19 cellular contexts compared by ENCODE assay signal in the genomic region with DNA sequence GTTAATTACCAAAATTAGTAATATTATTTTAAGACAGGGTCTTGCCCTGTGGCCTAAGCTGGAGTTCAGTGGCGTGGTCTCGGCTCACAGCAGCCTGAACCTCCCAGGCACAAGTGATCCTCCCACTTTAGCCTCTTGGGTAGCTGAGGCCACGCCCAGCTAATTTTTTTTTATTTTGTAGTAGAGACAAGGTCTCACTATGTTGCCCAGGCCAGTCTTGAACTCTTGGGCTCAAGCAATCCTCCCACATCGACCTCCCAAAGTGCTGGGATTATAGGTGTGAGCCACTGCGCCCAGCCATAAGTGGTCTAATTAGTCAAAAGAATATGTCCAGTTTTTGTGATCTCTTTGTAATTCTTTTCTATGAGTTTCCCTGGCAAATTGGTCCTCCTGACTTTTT. TPM values are rescaled to one million over a fixed set of nuclear protein-coding genes. Genes with fewer than 3 reads are reported as not detected.
DNase-seq lines count a peak whose midpoint lies in the region; ATAC-seq and TF ChIP-seq lines count a peak whose summit lies in the region.
"Had no signal": no experiment of that assay in that cellular context is flagged by ENCODE, and none has a peak within 500 bp of the region (broad histone marks: within the 10 kb centered on the region; RNA-seq: fewer than 3 reads in every experiment).

No MANE protein-coding gene starts in this region.

- peaks cover 8% of the 10 kb centered on the region for H3K36me3 Mint-ChIP-seq in WTC11

- peak; percentile 8 for DNase-seq in activated CD8-positive, alpha-beta memory T cell treated with anti-CD3 and anti-CD28 coated beads, Interleukin-2, amount 50 U/mL, for 48 hours
- DNase-seq in activated CD8-positive, alpha-beta memory T cell treated with anti-CD3 and anti-CD28 coated beads, Interleukin-2, amount 50 U/mL, for 4 hours = no peak
- DNase-seq in WTC11 (ENCODE audit: low spot score) (no peak), mesenteric fat pad (ENCODE audit: low spot score) (peak; percentile 9), esophagus muscularis mucosa (ENCODE audit: extremely low spot score) (no peak), Kasumi-1 (lab: John Stamatoyannopoulos, UW) (no peak)
- DNase-seq: ACHN; Calu3; CD4-positive, CD25-positive, alpha-beta regulatory T cell; DMS 273 treated with DMSO at 0.1 percent for 48 hours; DMS79 had no signal

- H3K36me3 ChIP-seq in esophagus muscularis mucosa = peaks cover 0 to 39% (median 11%) of the 10 kb centered on the region in 4 donors

- H3K27ac ChIP-seq in esophagus muscularis mucosa (replicated peaks in 1 of 4) = no peak overlapping the region
- H3K27ac ChIP-seq: BLaER1 treated with 17β-estradiol and CSF1 and Interleukin-3, amounts not matched to agents 10 nM and 100 nM had no signal

- H3K4me3 ChIP-seq in esophagus muscularis mucosa = no peak overlapping the region
- H3K4me3 ChIP-seq: BLaER1 treated with 17β-estradiol and CSF1 and Interleukin-3, amounts not matched to agents 10 nM and 100 nM; GM12878; HAP-1 had no signal

- H3K9me3 ChIP-seq in esophagus muscularis mucosa = no peaks in the 10 kb centered on the region
- H3K9me3 ChIP-seq: HAP-1 had no signal

- no peaks in the 10 kb centered on the region for H3K27me3 Mint-ChIP-seq in WTC11 (ENCODE audit: low read depth)
- H3K27me3 Mint-ChIP-seq: CD4-positive, CD25-positive, alpha-beta regulatory T cell; IgD-negative memory B cell had no signal

- no peak overlapping the region for H3K27ac Mint-ChIP-seq in WTC11
- H3K27ac Mint-ChIP-seq: CD4-positive, CD25-positive, alpha-beta regulatory T cell; IgD-negative memory B cell had no signal

- no peaks in the 10 kb centered on the region for H3K27me3 ChIP-seq in esophagus muscularis mucosa
- H3K27me3 ChIP-seq: BLaER1 treated with 17β-estradiol and CSF1 and Interleukin-3, amounts not matched to agents 10 nM and 100 nM had no signal

- WGBS in esophagus muscularis mucosa = 73% methylated on average over 5 of the region's 5 CpGs

- TF ChIP-seq CTCF in WTC11 (IDR thresholded peaks at IDR 0.05) = no peak
- TF ChIP-seq CTCF in esophagus muscularis mucosa (IDR thresholded peaks at IDR 0.05) = no peak

- no peak for TF ChIP-seq EP300 in esophagus muscularis mucosa (IDR thresholded peaks at IDR 0.05)

- intact Hi-C loops in esophagus muscularis mucosa (cut with DNase I) = no loop called here

- POLR2A ChIA-PET in WTC11 (lab: Charles Lee) = no interaction called here

- peaks cover 9% of the 10 kb centered on the region for H3K4me1 Mint-ChIP-seq in WTC11
- H3K4me1 Mint-ChIP-seq: IgD-negative memory B cell had no signal

- H3K9me3 Mint-ChIP-seq in WTC11 = no peaks in the 10 kb centered on the region
- H3K9me3 Mint-ChIP-seq: CD4-positive, CD25-positive, alpha-beta regulatory T cell; IgD-negative memory B cell had no signal

- H3K4me1 ChIP-seq in esophagus muscularis mucosa = peaks cover 0 to 4% (median 0%) of the 10 kb centered on the region in 4 donors
- H3K4me1 ChIP-seq: HAP-1 had no signal

- TF ChIP-seq POLR2A in esophagus muscularis mucosa (IDR thresholded peaks at IDR 0.05; ENCODE audit: low read depth) = no peak

- peak; percentile 48; the same call in 1 of the 2 replicates for ATAC-seq in WTC11
- ATAC-seq in GM18520 (IDR thresholded peaks at IDR 0.05; ENCODE audit: unreplicated experiment) = no peak
- ATAC-seq: GM12878 had no signal

- CTCF ChIA-PET in WTC11 (lab: Charles Lee) = interaction anchor here (0.9 to 1.7 kb wide), 3 partner anchors 20 to 212 kb away, joined by 3 to 15 read pairs (median 3); a partner anchor contains a TSS

- no peak overlapping the region for H3K4me3 Mint-ChIP-seq in WTC11
- H3K4me3 Mint-ChIP-seq: CD4-positive, CD25-positive, alpha-beta regulatory T cell; IgD-negative memory B cell had no signal

TF ChIP-seq in WTC11, 78 proteins besides CTCF, POLR2A, EP300 and RAD21:
- TF ChIP-seq, protein P1, sequence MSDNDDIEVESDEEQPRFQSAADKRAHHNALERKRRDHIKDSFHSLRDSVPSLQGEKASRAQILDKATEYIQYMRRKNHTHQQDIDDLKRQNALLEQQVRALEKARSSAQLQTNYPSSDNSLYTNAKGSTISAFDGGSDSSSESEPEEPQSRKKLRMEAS (CRISPR knock-in tag; IDR thresholded peaks at IDR 0.05) = no peak
- no peak for TF ChIP-seq RELA (CRISPR knock-in tag; IDR thresholded peaks at IDR 0.05; ENCODE audit: borderline replicate concordance)
- TF ChIP-seq, protein P2, sequence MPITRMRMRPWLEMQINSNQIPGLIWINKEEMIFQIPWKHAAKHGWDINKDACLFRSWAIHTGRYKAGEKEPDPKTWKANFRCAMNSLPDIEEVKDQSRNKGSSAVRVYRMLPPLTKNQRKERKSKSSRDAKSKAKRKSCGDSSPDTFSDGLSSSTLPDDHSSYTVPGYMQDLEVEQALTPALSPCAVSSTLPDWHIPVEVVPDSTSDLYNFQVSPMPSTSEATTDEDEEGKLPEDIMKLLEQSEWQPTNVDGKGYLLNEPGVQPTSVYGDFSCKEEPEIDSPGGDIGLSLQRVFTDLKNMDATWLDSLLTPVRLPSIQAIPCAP (CRISPR knock-in tag; IDR thresholded peaks at IDR 0.05) = no peak
- TF ChIP-seq, protein P3, sequence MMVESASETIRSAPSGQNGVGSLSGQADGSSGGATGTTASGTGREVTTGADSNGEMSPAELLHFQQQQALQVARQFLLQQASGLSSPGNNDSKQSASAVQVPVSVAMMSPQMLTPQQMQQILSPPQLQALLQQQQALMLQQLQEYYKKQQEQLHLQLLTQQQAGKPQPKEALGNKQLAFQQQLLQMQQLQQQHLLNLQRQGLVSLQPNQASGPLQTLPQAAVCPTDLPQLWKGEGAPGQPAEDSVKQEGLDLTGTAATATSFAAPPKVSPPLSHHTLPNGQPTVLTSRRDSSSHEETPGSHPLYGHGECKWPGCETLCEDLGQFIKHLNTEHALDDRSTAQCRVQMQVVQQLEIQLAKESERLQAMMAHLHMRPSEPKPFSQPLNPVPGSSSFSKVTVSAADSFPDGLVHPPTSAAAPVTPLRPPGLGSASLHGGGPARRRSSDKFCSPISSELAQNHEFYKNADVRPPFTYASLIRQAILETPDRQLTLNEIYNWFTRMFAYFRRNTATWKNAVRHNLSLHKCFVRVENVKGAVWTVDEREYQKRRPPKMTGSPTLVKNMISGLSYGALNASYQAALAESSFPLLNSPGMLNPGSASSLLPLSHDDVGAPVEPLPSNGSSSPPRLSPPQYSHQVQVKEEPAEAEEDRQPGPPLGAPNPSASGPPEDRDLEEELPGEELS (CRISPR knock-in tag; IDR thresholded peaks at IDR 0.05) = no peak
- TF ChIP-seq, protein P4, sequence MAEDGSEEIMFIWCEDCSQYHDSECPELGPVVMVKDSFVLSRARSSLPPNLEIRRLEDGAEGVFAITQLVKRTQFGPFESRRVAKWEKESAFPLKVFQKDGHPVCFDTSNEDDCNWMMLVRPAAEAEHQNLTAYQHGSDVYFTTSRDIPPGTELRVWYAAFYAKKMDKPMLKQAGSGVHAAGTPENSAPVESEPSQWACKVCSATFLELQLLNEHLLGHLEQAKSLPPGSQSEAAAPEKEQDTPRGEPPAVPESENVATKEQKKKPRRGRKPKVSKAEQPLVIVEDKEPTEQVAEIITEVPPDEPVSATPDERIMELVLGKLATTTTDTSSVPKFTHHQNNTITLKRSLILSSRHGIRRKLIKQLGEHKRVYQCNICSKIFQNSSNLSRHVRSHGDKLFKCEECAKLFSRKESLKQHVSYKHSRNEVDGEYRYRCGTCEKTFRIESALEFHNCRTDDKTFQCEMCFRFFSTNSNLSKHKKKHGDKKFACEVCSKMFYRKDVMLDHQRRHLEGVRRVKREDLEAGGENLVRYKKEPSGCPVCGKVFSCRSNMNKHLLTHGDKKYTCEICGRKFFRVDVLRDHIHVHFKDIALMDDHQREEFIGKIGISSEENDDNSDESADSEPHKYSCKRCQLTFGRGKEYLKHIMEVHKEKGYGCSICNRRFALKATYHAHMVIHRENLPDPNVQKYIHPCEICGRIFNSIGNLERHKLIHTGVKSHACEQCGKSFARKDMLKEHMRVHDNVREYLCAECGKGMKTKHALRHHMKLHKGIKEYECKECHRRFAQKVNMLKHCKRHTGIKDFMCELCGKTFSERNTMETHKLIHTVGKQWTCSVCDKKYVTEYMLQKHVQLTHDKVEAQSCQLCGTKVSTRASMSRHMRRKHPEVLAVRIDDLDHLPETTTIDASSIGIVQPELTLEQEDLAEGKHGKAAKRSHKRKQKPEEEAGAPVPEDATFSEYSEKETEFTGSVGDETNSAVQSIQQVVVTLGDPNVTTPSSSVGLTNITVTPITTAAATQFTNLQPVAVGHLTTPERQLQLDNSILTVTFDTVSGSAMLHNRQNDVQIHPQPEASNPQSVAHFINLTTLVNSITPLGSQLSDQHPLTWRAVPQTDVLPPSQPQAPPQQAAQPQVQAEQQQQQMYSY (CRISPR knock-in tag; IDR thresholded peaks at IDR 0.05) = no peak
- TF ChIP-seq ELF4 (CRISPR knock-in tag; IDR thresholded peaks at IDR 0.05; ENCODE audit: low read depth) = no peak
- TF ChIP-seq IRF2 (CRISPR knock-in tag; IDR thresholded peaks at IDR 0.05; ENCODE audit: borderline replicate concordance, low read depth) = no peak
- TF ChIP-seq, protein P5, sequence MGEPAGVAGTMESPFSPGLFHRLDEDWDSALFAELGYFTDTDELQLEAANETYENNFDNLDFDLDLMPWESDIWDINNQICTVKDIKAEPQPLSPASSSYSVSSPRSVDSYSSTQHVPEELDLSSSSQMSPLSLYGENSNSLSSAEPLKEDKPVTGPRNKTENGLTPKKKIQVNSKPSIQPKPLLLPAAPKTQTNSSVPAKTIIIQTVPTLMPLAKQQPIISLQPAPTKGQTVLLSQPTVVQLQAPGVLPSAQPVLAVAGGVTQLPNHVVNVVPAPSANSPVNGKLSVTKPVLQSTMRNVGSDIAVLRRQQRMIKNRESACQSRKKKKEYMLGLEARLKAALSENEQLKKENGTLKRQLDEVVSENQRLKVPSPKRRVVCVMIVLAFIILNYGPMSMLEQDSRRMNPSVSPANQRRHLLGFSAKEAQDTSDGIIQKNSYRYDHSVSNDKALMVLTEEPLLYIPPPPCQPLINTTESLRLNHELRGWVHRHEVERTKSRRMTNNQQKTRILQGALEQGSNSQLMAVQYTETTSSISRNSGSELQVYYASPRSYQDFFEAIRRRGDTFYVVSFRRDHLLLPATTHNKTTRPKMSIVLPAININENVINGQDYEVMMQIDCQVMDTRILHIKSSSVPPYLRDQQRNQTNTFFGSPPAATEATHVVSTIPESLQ (CRISPR knock-in tag; IDR thresholded peaks at IDR 0.05) = no peak

RNA-seq across cellular contexts. Expression of a gene that starts 12.0 kb away (rescaled TPM):
- total RNA-seq in WTC11 (2021) = 79.2 to 102 TPM (median 98.0 TPM) in 3 replicates
- total RNA-seq in mesenteric fat pad = 43.1 TPM
- total RNA-seq in esophagus muscularis mucosa = 10 to 100 TPM; 42.4 to 49.5 (median 44.0) TPM

RNA-seq across cellular contexts. Expression of a gene that starts 19.2 kb away (rescaled TPM):
- total RNA-seq in WTC11 (2021) (45.6 to 53.4 TPM (median 52.0 TPM) in 3 replicates), mesenteric fat pad (17.3 TPM), esophagus muscularis mucosa (10 to 100 TPM; 11.2 to 18.3 (median 14.9) TPM)

RNA-seq across cellular contexts. Expression of a gene that starts 49.9 kb away (rescaled TPM):
- total RNA-seq in WTC11 (2021) = 20.2 to 23.2 TPM (median 23.1 TPM) in 3 replicates
- 0.16 TPM for total RNA-seq in mesenteric fat pad
- 1 to 10 TPM in 1 of 4 donors, under 1 TPM in 3; 0.33 to 2.4 (median 0.90) TPM for total RNA-seq in esophagus muscularis mucosa
- total RNA-seq: A172; CD4-positive, CD25-positive, alpha-beta regulatory T cell; G401; HT-29 had no signal

Comparison
In these comparisons a context has a peak if more than half of its experiments do, and no peak if none do; other contexts are left out.
1. DNase-seq: peak in activated CD8-positive, alpha-beta memory T cell treated with anti-CD3 and anti-CD28 coated beads, Interleukin-2, amount 50 U/mL, for 48 hours (single experiment) and mesenteric fat pad (single experiment); none in activated CD8-positive, alpha-beta memory T cell treated with anti-CD3 and anti-CD28 coated beads, Interleukin-2, amount 50 U/mL, for 4 hours (single experiment), WTC11 (single experiment), esophagus muscularis mucosa (single experiment) and Kasumi-1 (0 of 2).